In the genomic region with DNA sequence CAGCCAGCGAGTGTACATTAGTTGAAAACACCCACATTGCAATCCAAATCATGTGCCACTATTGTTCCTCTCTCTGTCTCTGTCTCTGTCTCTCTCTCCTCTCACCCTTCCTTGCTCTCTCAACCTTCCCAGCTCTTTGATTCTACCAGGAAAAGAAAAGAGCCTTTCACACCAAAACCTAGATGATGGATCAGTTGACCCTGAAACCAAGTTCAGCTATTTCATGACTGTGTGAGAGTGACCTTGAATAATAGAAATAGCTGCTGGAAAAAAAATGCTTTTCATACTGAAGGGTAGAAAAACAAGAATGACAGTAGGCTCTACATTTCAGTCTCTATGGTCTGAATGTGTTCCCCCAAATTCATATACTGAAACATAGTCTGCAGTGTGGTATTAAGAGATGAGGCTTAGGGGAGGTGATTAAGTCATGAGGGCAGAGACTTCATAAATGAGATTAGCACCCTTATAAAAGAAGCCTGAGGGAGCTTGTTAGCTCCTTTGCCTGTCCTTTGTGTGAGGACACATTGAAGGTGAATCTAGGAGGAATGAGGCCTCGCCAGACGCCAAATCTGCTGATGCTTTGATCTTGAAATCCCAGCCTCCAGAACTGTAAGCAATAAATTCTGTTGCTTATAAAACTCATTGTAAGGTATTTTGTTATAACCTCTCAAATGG, we compare ENCODE assay signal across 18 cellular contexts.
DNase-seq lines count a peak whose midpoint lies in the region; FAIRE-seq and TF ChIP-seq lines count a peak whose summit lies in the region.
"Had no signal": no experiment of that assay in that cellular context is flagged by ENCODE, and none has a peak within 500 bp of the region (broad histone marks: within the 10 kb centered on the region; RNA-seq: fewer than 3 reads in every experiment).

No MANE protein-coding gene starts in this region.

- H3K27me3 Mint-ChIP-seq in nephron progenitor cell (ENCODE audit: low read depth, poor library complexity): peaks cover 14% of the 10 kb centered on the region
- H3K27me3 Mint-ChIP-seq in type B pancreatic cell: no peaks in the 10 kb centered on the region
- H3K27me3 Mint-ChIP-seq: CD4-positive, alpha-beta T cell had no signal

- H3K4me1 Mint-ChIP-seq in nephron progenitor cell (peaks cover 9% of the 10 kb centered on the region), type B pancreatic cell (ENCODE audit: unreplicated experiment) (peaks cover 20% of the 10 kb centered on the region)

- peak; percentile 90 for DNase-seq in NCI-H82 (lab: John Stamatoyannopoulos, UW)
- peak; percentile 11 for DNase-seq in foreskin melanocyte
- no peak for DNase-seq in nephron progenitor cell
- no peak for DNase-seq in type B pancreatic cell (ENCODE audit: extremely low spot score, unreplicated experiment)
- DNase-seq in activated CD4-positive, alpha-beta T cell treated with anti-CD3 and anti-CD28 coated beads for 1 hour: no peak
- no peak for DNase-seq in RCC 7860 (ENCODE audit: low spot score)
- DNase-seq in NCI-H1436 (lab: John Stamatoyannopoulos, UW): no peak
- DNase-seq: CD4-positive, alpha-beta T cell; NCI-H1105; NCI-H1694; NCI-H2081 treated with DMSO at 0.1 percent for 48 hours; OCI-M1; SHP77 had no signal

- H3K9me3 Mint-ChIP-seq in nephron progenitor cell (no peaks in the 10 kb centered on the region), type B pancreatic cell (no peaks in the 10 kb centered on the region)
- H3K9me3 Mint-ChIP-seq: CD4-positive, alpha-beta T cell had no signal

- no peaks in the 10 kb centered on the region for H3K36me3 Mint-ChIP-seq in nephron progenitor cell (ENCODE audit: low read depth)
- no peaks in the 10 kb centered on the region for H3K36me3 Mint-ChIP-seq in type B pancreatic cell

- no peak for FAIRE-seq in RCC 7860 (lab: Jason Lieb, UNC)
- FAIRE-seq: A549, GM12891, GM18507, H1, K562 had no signal

- H3K27ac Mint-ChIP-seq in nephron progenitor cell (peak overlapping the region; percentile 23), type B pancreatic cell (peak overlapping the region; percentile 77)
- H3K27ac Mint-ChIP-seq: CD4-positive, alpha-beta T cell had no signal

- H3K4me3 Mint-ChIP-seq in nephron progenitor cell (no peak overlapping the region), type B pancreatic cell (no peak overlapping the region)
- H3K4me3 Mint-ChIP-seq: CD4-positive, alpha-beta T cell had no signal

- no peak for TF ChIP-seq CTCF in nephron progenitor cell (IDR thresholded peaks at IDR 0.05)
- no peak for TF ChIP-seq CTCF in type B pancreatic cell (conservative IDR thresholded peaks at IDR 0.05)

Comparison
In these comparisons a context has a peak if more than half of its experiments do, and no peak if none do; other contexts are left out.
1. DNase-seq: peak in NCI-H82 (single experiment) and foreskin melanocyte (single experiment); none in nephron progenitor cell (single experiment), type B pancreatic cell (single experiment), activated CD4-positive, alpha-beta T cell treated with anti-CD3 and anti-CD28 coated beads for 1 hour (single experiment), RCC 7860 (single experiment) and NCI-H1436 (single experiment).